In genomic region chr21:37783016-37783415, GRCh38 we compare ENCODE assay signal across 19 cellular contexts.
DNase-seq lines count a peak whose midpoint lies in the region; ATAC-seq and TF ChIP-seq lines count a peak whose summit lies in the region.
"Had no signal": no experiment of that assay in that cellular context is flagged by ENCODE, and none has a peak within 500 bp of the region (broad histone marks: within the 10 kb centered on the region; RNA-seq: fewer than 3 reads in every experiment).

No MANE protein-coding gene starts in this region.

- H3K9ac ChIP-seq in IMR-90 (ENCODE audit: low read depth, low read length) = no peak overlapping the region

- DNase-seq in AG20443 (ENCODE audit: low spot score) = peak; percentile 46
- DNase-seq in IMR-90 = peak; percentile 35
- DNase-seq in cardiac fibroblast (ENCODE audit: low read depth in 2 of 2) = peak; percentile 12 to 74
- DNase-seq in myocyte (ENCODE audit: low read depth) = peak; percentile 87
- no peak for DNase-seq in NCI-H2029 treated with DMSO at 0.1 percent for 48 hours (lab: John Stamatoyannopoulos, UW)
- no peak for DNase-seq in Peyer's patch
- no peak for DNase-seq in NCI-H2107 (lab: John Stamatoyannopoulos, UW)
- DNase-seq in NCI-H82 treated with DMSO at 0.1 percent for 48 hours (lab: John Stamatoyannopoulos, UW; ENCODE audit: unreplicated experiment) = no peak
- DNase-seq: Caco-2, MV-4-11, NCI-H1436 treated with DMSO at 0.1 percent for 48 hours, NCI-H2081 treated with DMSO at 0.1 percent for 48 hours, NCI-H2227 treated with DMSO at 0.1 percent for 48 hours, NCI-H524 had no signal

- no TSS peak for BruUV-seq in IMR-90 (replicated peaks; lab: Mats Ljungman, UMichigan)

- TF ChIP-seq CTCF in IMR-90 (conservative IDR thresholded peaks at IDR 0.05; ENCODE audit: low read depth, low read length) (no peak), cardiac fibroblast (IDR thresholded peaks at IDR 0.05; ENCODE audit: low read depth, low read length) (no peak), Peyer's patch (IDR thresholded peaks at IDR 0.05) (no peak)

- H3K4me1 ChIP-seq in IMR-90 (ENCODE audit: control insufficient read depth, insufficient read depth, low read length) = peaks cover 9% of the 10 kb centered on the region
- H3K4me1 ChIP-seq in Peyer's patch = no peaks in the 10 kb centered on the region
- H3K4me1 ChIP-seq: Caco-2 had no signal

- peak overlapping the region; percentile 4; the same call in 1 of the 3 replicates for H2BK15ac ChIP-seq in IMR-90 (ENCODE audit: low read depth, low read length)

- no peak overlapping the region for H4K8ac ChIP-seq in IMR-90 (ENCODE audit: low read depth in 2 of 2, low read length in 2 of 2)

- H3K9me1 ChIP-seq in IMR-90 (ENCODE audit: insufficient read depth, low read length) = peaks cover 3% of the 10 kb centered on the region; the same call in 1 of the 2 replicates

- no CpG with 5 or more reads among the region's 6 CpGs for WGBS in IMR-90 (ENCODE audit: extremely low coverage in 2 of 2, insufficient read length in 1 of 2), 2 experiments

- H2BK120ac ChIP-seq in IMR-90 (ENCODE audit: low read depth, low read length) = no peak overlapping the region; the same call in 1 of the 2 replicates

- no peak overlapping the region for H3K56ac ChIP-seq in IMR-90 (ENCODE audit: extremely low read depth, insufficient read depth, low read length)

- H3K27me3 ChIP-seq in IMR-90 (ENCODE audit: control insufficient read depth, insufficient read depth, low read length) = peaks cover 3% of the 10 kb centered on the region
- no peaks in the 10 kb centered on the region for H3K27me3 ChIP-seq in Peyer's patch

- ATAC-seq in IMR-90 (ENCODE audit: low read depth) = no peak
- ATAC-seq: GM12878, HCT116, K562, Panc1, Right ventricle myocardium inferior had no signal

- CTCF ChIA-PET in IMR-90 (lab: Yijun Ruan, JAX) = no interaction called here

- in situ Hi-C loops in IMR-90 (cut with MboI; ENCODE audit: low sequenced_read_pairs) = no loop called here

- POLR2A ChIA-PET in IMR-90 (lab: Charles Lee; ENCODE audit: unreplicated experiment) = no interaction called here

- no peak overlapping the region for H2BK5ac ChIP-seq in IMR-90 (ENCODE audit: low read depth, low read length, poor library complexity, severe bottlenecking)

- H3K4me2 ChIP-seq in IMR-90 (ENCODE audit: low read depth, low read length) = no peak overlapping the region

- H4K91ac ChIP-seq in IMR-90 (ENCODE audit: insufficient read depth, low read depth, low read length) = no peak overlapping the region

- no peak overlapping the region for H2AK5ac ChIP-seq in IMR-90 (ENCODE audit: low read depth, low read length)

- H3K36me3 ChIP-seq in IMR-90 (ENCODE audit: control insufficient read depth, insufficient read depth, low read length) (no peaks in the 10 kb centered on the region), Peyer's patch (no peaks in the 10 kb centered on the region)

- H3K27ac ChIP-seq in IMR-90 (ENCODE audit: insufficient read depth, low read length) (no peak overlapping the region), Peyer's patch (no peak overlapping the region)

- H3K9me3 ChIP-seq in IMR-90 (ENCODE audit: control insufficient read depth, insufficient read depth, low read length) (peaks cover 4% of the 10 kb centered on the region), Peyer's patch (no peaks in the 10 kb centered on the region)
- H3K9me3 ChIP-seq: Caco-2 had no signal

- TF ChIP-seq POLR2A in IMR-90 (IDR thresholded peaks at IDR 0.05; ENCODE audit: low read depth, low read length) (no peak), Peyer's patch (IDR thresholded peaks at IDR 0.05) (no peak)

- H2AFZ ChIP-seq in IMR-90 (replicated peaks; ENCODE audit: low read length, poor library complexity) = no peak overlapping the region

- no peak for TF ChIP-seq RAD21 in IMR-90 (IDR thresholded peaks at IDR 0.05; ENCODE audit: low read length)

- dilution Hi-C loops in IMR-90 (cut with HindIII; ENCODE audit: low sequenced_read_pairs, unreplicated experiment) = no loop called here

- no peaks in the 10 kb centered on the region for H4K20me1 ChIP-seq in IMR-90 (ENCODE audit: insufficient read depth, low read length)

- H3K79me1 ChIP-seq in IMR-90 (ENCODE audit: low read depth in 1 of 2, low read length in 2 of 2) = no peaks in the 10 kb centered on the region

- H3K23ac ChIP-seq in IMR-90 (ENCODE audit: low read depth, low read length) = no peak overlapping the region

- H3K18ac ChIP-seq in IMR-90 (ENCODE audit: low read depth, low read length) = no peak overlapping the region

- no peak overlapping the region for H3K14ac ChIP-seq in IMR-90 (replicated peaks; ENCODE audit: low read depth, low read length)

- no peak overlapping the region for H4K5ac ChIP-seq in IMR-90 (ENCODE audit: low read depth, low read length)

- H3K4me3 ChIP-seq in IMR-90 (ENCODE audit: insufficient read depth, low read depth, low read length) = no peak overlapping the region
- H3K4me3 ChIP-seq in cardiac fibroblast (replicated peaks in 1 of 2; ENCODE audit: low read depth in 2 of 2, low read length in 2 of 2) = no peak overlapping the region
- no peak overlapping the region for H3K4me3 ChIP-seq in Peyer's patch
- H3K4me3 ChIP-seq: GM12878, K562 had no signal

- no peak overlapping the region for H2AK9ac ChIP-seq in IMR-90 (replicated peaks; ENCODE audit: low read depth, low read length, poor library complexity)

- H3K4ac ChIP-seq in IMR-90 (ENCODE audit: low read depth, low read length) = no peak overlapping the region

- intact Hi-C loops in IMR-90 (cut with micrococcal nuclease) = no loop called here

- H2BK20ac ChIP-seq in IMR-90 (ENCODE audit: low read depth, low read length) = no peak overlapping the region

TF ChIP-seq in IMR-90, 13 proteins besides CTCF, POLR2A, EP300 and RAD21:
- TF ChIP-seq, protein P1, sequence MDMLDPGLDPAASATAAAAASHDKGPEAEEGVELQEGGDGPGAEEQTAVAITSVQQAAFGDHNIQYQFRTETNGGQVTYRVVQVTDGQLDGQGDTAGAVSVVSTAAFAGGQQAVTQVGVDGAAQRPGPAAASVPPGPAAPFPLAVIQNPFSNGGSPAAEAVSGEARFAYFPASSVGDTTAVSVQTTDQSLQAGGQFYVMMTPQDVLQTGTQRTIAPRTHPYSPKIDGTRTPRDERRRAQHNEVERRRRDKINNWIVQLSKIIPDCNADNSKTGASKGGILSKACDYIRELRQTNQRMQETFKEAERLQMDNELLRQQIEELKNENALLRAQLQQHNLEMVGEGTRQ (IDR thresholded peaks at IDR 0.05; ENCODE audit: low read depth, low read length) = no peak
- TF ChIP-seq MAZ (IDR thresholded peaks at IDR 0.05; ENCODE audit: borderline replicate concordance, low read depth, low read length) (no peak), CHD1 (IDR thresholded peaks at IDR 0.05; ENCODE audit: low read depth, low read length) (no peak), BHLHE40 (IDR thresholded peaks at IDR 0.05; ENCODE audit: low read depth, low read length) (no peak), RCOR1 (IDR thresholded peaks at IDR 0.05; ENCODE audit: insufficient replicate concordance, low read length) (no peak), SMC3 (IDR thresholded peaks at IDR 0.05; ENCODE audit: low read depth, low read length) (no peak), NFE2L2 (IDR thresholded peaks at IDR 0.05; ENCODE audit: low read depth, low read length) (no peak)
- TF ChIP-seq, protein P2, sequence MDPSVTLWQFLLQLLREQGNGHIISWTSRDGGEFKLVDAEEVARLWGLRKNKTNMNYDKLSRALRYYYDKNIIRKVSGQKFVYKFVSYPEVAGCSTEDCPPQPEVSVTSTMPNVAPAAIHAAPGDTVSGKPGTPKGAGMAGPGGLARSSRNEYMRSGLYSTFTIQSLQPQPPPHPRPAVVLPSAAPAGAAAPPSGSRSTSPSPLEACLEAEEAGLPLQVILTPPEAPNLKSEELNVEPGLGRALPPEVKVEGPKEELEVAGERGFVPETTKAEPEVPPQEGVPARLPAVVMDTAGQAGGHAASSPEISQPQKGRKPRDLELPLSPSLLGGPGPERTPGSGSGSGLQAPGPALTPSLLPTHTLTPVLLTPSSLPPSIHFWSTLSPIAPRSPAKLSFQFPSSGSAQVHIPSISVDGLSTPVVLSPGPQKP (IDR thresholded peaks at IDR 0.05; ENCODE audit: borderline replicate concordance, low read depth, low read length) = no peak

Comparison
In these comparisons a context has a peak if more than half of its experiments do, and no peak if none do; other contexts are left out.
1. DNase-seq: peak in AG20443 (single experiment), IMR-90 (single experiment), cardiac fibroblast (2 of 2) and myocyte (single experiment); none in NCI-H2029 treated with DMSO at 0.1 percent for 48 hours (single experiment), Peyer's patch (0 of 3), NCI-H2107 (single experiment) and NCI-H82 treated with DMSO at 0.1 percent for 48 hours (single experiment).